1 cellular context compared by ENCODE assay signal in the genomic region with DNA sequence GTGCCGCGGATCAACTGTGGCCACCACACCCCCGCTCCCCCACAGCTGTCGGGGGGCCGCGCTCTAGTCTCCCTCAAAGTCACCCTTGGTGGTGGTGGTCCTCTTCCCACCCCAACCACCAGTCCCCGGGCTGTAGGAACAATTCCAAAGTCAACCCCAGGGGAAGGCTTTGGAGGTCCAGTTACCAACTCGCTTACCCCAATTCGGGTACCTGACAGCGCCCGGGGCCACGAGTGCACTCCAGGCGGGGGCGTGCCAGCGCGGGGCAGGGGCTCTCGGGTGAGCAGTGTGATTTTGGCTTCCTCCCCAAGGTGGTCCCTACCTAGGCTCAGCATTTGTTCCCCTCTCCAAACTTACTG.
TF ChIP-seq lines count a peak whose summit lies in the region.

No MANE protein-coding gene starts in this region.

TF ChIP-seq in K562, 482 proteins besides CTCF, POLR2A, EP300 and RAD21 (continued from another document and continues in another):
- TF ChIP-seq, protein P1, sequence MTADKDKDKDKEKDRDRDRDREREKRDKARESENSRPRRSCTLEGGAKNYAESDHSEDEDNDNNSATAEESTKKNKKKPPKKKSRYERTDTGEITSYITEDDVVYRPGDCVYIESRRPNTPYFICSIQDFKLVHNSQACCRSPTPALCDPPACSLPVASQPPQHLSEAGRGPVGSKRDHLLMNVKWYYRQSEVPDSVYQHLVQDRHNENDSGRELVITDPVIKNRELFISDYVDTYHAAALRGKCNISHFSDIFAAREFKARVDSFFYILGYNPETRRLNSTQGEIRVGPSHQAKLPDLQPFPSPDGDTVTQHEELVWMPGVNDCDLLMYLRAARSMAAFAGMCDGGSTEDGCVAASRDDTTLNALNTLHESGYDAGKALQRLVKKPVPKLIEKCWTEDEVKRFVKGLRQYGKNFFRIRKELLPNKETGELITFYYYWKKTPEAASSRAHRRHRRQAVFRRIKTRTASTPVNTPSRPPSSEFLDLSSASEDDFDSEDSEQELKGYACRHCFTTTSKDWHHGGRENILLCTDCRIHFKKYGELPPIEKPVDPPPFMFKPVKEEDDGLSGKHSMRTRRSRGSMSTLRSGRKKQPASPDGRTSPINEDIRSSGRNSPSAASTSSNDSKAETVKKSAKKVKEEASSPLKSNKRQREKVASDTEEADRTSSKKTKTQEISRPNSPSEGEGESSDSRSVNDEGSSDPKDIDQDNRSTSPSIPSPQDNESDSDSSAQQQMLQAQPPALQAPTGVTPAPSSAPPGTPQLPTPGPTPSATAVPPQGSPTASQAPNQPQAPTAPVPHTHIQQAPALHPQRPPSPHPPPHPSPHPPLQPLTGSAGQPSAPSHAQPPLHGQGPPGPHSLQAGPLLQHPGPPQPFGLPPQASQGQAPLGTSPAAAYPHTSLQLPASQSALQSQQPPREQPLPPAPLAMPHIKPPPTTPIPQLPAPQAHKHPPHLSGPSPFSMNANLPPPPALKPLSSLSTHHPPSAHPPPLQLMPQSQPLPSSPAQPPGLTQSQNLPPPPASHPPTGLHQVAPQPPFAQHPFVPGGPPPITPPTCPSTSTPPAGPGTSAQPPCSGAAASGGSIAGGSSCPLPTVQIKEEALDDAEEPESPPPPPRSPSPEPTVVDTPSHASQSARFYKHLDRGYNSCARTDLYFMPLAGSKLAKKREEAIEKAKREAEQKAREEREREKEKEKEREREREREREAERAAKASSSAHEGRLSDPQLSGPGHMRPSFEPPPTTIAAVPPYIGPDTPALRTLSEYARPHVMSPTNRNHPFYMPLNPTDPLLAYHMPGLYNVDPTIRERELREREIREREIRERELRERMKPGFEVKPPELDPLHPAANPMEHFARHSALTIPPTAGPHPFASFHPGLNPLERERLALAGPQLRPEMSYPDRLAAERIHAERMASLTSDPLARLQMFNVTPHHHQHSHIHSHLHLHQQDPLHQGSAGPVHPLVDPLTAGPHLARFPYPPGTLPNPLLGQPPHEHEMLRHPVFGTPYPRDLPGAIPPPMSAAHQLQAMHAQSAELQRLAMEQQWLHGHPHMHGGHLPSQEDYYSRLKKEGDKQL (CRISPR knock-in tag; IDR thresholded peaks at IDR 0.05; ENCODE audit: borderline replicate concordance): no peak
- TF ChIP-seq CREM (IDR thresholded peaks at IDR 0.05; ENCODE audit: low read depth): no peak
- TF ChIP-seq CBFA2T2 (conservative IDR thresholded peaks at IDR 0.05): no peak
- no peak for TF ChIP-seq POLR3G (IDR thresholded peaks at IDR 0.05; ENCODE audit: extremely low read depth, insufficient read length, insufficient replicate concordance)
- peak; percentile 41; the same call in 1 of the 2 replicates for TF ChIP-seq KAT7 (CRISPR knock-in tag; IDR thresholded peaks at IDR 0.05; ENCODE audit: borderline replicate concordance)
- TF ChIP-seq, protein P2, sequence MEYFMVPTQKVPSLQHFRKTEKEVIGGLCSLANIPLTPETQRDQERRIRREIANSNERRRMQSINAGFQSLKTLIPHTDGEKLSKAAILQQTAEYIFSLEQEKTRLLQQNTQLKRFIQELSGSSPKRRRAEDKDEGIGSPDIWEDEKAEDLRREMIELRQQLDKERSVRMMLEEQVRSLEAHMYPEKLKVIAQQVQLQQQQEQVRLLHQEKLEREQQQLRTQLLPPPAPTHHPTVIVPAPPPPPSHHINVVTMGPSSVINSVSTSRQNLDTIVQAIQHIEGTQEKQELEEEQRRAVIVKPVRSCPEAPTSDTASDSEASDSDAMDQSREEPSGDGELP (CRISPR knock-in tag; IDR thresholded peaks at IDR 0.05; ENCODE audit: borderline replicate concordance): 0 out of 2 replicates have a peak, but pooled peaks have one; percentile 13
- no peak for TF ChIP-seq SETDB1 (IDR thresholded peaks at IDR 0.05; ENCODE audit: low read length)
- TF ChIP-seq DMBX1 (CRISPR knock-in tag; IDR thresholded peaks at IDR 0.05; ENCODE audit: borderline replicate concordance): no peak
- TF ChIP-seq LARP7 (IDR thresholded peaks at IDR 0.05): no peak
- TF ChIP-seq ZNF41 (CRISPR knock-in tag; conservative IDR thresholded peaks at IDR 0.05): no peak
- TF ChIP-seq, protein P3, sequence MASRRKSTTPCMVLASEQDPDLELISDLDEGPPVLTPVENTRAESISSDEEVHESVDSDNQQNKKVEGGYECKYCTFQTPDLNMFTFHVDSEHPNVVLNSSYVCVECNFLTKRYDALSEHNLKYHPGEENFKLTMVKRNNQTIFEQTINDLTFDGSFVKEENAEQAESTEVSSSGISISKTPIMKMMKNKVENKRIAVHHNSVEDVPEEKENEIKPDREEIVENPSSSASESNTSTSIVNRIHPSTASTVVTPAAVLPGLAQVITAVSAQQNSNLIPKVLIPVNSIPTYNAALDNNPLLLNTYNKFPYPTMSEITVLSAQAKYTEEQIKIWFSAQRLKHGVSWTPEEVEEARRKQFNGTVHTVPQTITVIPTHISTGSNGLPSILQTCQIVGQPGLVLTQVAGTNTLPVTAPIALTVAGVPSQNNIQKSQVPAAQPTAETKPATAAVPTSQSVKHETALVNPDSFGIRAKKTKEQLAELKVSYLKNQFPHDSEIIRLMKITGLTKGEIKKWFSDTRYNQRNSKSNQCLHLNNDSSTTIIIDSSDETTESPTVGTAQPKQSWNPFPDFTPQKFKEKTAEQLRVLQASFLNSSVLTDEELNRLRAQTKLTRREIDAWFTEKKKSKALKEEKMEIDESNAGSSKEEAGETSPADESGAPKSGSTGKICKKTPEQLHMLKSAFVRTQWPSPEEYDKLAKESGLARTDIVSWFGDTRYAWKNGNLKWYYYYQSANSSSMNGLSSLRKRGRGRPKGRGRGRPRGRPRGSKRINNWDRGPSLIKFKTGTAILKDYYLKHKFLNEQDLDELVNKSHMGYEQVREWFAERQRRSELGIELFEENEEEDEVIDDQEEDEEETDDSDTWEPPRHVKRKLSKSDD (conservative IDR thresholded peaks at IDR 0.05; ENCODE audit: low read length): no peak
- TF ChIP-seq SRF (CRISPR knock-in tag; IDR thresholded peaks at IDR 0.05): no peak
- TF ChIP-seq, protein P4, sequence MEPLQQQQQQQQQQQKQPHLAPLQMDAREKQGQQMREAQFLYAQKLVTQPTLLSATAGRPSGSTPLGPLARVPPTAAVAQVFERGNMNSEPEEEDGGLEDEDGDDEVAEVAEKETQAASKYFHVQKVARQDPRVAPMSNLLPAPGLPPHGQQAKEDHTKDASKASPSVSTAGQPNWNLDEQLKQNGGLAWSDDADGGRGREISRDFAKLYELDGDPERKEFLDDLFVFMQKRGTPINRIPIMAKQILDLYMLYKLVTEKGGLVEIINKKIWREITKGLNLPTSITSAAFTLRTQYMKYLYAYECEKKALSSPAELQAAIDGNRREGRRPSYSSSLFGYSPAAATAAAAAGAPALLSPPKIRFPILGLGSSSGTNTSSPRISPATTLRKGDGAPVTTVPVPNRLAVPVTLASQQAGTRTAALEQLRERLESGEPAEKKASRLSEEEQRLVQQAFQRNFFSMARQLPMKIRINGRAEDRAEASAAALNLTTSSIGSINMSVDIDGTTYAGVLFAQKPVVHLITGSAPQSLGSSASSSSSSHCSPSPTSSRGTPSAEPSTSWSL (CRISPR knock-in tag; IDR thresholded peaks at IDR 0.05; ENCODE audit: borderline replicate concordance): no peak
- TF ChIP-seq ZBTB7A (IDR thresholded peaks at IDR 0.05; ENCODE audit: borderline replicate concordance, control insufficient read depth, low read depth, low read length): no peak; the same call in 1 of the 2 replicates
- peak; percentile 60 for TF ChIP-seq CHD4 (IDR thresholded peaks at IDR 0.05; ENCODE audit: insufficient read depth, insufficient replicate concordance, low read depth, low read length, poor library complexity, severe bottlenecking)
- TF ChIP-seq SAFB (IDR thresholded peaks at IDR 0.05; ENCODE audit: borderline replicate concordance, low read depth, low read length): no peak
- TF ChIP-seq PYGO2 (tag; IDR thresholded peaks at IDR 0.05): no peak
- TF ChIP-seq FOXK2 (conservative IDR thresholded peaks at IDR 0.05 in 1 of 2, IDR thresholded peaks at IDR 0.05 in 1 of 2; ENCODE audit: low read depth in 2 of 2): no peak
- no peak for TF ChIP-seq ZNF175 (CRISPR knock-in tag; IDR thresholded peaks at IDR 0.05; ENCODE audit: low read depth)
- TF ChIP-seq, protein P5, sequence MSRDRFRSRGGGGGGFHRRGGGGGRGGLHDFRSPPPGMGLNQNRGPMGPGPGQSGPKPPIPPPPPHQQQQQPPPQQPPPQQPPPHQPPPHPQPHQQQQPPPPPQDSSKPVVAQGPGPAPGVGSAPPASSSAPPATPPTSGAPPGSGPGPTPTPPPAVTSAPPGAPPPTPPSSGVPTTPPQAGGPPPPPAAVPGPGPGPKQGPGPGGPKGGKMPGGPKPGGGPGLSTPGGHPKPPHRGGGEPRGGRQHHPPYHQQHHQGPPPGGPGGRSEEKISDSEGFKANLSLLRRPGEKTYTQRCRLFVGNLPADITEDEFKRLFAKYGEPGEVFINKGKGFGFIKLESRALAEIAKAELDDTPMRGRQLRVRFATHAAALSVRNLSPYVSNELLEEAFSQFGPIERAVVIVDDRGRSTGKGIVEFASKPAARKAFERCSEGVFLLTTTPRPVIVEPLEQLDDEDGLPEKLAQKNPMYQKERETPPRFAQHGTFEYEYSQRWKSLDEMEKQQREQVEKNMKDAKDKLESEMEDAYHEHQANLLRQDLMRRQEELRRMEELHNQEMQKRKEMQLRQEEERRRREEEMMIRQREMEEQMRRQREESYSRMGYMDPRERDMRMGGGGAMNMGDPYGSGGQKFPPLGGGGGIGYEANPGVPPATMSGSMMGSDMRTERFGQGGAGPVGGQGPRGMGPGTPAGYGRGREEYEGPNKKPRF (IDR thresholded peaks at IDR 0.05; ENCODE audit: low read depth, low read length): no peak
- TF ChIP-seq, protein P6, sequence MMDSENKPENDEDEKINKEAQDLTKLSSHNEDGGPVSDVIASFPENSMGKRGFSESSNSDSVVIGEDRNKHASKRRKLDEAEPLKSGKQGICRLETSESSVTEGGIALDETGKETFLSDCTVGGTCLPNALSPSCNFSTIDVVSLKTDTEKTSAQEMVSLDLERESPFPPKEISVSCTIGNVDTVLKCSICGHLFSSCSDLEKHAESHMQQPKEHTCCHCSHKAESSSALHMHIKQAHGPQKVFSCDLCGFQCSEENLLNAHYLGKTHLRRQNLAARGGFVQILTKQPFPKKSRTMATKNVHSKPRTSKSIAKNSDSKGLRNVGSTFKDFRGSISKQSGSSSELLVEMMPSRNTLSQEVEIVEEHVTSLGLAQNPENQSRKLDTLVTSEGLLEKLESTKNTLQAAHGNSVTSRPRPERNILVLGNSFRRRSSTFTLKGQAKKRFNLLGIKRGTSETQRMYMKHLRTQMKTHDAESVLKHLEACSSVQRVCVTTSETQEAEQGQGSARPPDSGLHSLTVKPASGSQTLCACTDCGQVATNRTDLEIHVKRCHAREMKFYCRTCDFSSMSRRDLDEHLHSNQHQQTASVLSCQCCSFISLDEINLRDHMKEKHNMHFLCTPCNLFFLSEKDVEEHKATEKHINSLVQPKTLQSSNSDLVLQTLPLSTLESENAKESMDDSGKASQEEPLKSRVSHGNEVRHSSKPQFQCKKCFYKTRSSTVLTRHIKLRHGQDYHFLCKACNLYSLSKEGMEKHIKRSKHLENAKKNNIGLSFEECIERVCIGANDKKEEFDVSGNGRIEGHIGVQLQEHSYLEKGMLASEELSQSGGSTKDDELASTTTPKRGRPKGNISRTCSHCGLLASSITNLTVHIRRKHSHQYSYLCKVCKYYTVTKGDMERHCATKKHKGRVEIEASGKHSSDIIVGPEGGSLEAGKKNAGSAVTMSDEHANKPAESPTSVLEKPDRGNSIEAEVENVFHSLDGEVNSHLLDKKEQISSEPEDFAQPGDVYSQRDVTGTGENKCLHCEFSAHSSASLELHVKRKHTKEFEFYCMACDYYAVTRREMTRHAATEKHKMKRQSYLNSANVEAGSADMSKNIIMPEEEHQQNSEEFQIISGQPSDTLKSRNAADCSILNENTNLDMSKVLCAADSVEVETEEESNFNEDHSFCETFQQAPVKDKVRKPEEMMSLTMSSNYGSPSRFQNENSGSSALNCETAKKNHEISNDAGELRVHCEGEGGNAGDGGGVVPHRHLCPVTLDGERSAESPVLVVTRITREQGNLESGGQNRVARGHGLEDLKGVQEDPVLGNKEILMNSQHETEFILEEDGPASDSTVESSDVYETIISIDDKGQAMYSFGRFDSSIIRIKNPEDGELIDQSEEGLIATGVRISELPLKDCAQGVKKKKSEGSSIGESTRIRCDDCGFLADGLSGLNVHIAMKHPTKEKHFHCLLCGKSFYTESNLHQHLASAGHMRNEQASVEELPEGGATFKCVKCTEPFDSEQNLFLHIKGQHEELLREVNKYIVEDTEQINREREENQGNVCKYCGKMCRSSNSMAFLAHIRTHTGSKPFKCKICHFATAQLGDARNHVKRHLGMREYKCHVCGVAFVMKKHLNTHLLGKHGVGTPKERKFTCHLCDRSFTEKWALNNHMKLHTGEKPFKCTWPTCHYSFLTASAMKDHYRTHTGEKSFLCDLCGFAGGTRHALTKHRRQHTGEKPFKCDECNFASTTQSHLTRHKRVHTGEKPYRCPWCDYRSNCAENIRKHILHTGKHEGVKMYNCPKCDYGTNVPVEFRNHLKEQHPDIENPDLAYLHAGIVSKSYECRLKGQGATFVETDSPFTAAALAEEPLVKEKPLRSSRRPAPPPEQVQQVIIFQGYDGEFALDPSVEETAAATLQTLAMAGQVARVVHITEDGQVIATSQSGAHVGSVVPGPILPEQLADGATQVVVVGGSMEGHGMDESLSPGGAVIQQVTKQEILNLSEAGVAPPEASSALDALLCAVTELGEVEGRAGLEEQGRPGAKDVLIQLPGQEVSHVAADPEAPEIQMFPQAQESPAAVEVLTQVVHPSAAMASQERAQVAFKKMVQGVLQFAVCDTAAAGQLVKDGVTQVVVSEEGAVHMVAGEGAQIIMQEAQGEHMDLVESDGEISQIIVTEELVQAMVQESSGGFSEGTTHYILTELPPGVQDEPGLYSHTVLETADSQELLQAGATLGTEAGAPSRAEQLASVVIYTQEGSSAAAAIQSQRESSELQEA (IDR thresholded peaks at IDR 0.05; ENCODE audit: low read depth): no peak
- no peak for TF ChIP-seq PHB2 (IDR thresholded peaks at IDR 0.05; ENCODE audit: low read depth)
- TF ChIP-seq, protein P7, sequence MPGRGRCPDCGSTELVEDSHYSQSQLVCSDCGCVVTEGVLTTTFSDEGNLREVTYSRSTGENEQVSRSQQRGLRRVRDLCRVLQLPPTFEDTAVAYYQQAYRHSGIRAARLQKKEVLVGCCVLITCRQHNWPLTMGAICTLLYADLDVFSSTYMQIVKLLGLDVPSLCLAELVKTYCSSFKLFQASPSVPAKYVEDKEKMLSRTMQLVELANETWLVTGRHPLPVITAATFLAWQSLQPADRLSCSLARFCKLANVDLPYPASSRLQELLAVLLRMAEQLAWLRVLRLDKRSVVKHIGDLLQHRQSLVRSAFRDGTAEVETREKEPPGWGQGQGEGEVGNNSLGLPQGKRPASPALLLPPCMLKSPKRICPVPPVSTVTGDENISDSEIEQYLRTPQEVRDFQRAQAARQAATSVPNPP (IDR thresholded peaks at IDR 0.05; ENCODE audit: borderline replicate concordance, insufficient read depth, insufficient read length): no peak
- TF ChIP-seq, protein P8, sequence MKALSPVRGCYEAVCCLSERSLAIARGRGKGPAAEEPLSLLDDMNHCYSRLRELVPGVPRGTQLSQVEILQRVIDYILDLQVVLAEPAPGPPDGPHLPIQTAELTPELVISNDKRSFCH (CRISPR knock-in tag; IDR thresholded peaks at IDR 0.05): no peak
- TF ChIP-seq, protein P8 (tag; IDR thresholded peaks at IDR 0.05): no peak
- TF ChIP-seq MEF2A (IDR thresholded peaks at IDR 0.05; ENCODE audit: control insufficient read depth, low read depth, low read length): no peak
- TF ChIP-seq SRSF3 (IDR thresholded peaks at IDR 0.05; ENCODE audit: insufficient read depth, low read length): no peak
- no peak for TF ChIP-seq GATAD2B (IDR thresholded peaks at IDR 0.05; ENCODE audit: borderline replicate concordance)
